8 cellular contexts compared by ENCODE assay signal in the genomic region with DNA sequence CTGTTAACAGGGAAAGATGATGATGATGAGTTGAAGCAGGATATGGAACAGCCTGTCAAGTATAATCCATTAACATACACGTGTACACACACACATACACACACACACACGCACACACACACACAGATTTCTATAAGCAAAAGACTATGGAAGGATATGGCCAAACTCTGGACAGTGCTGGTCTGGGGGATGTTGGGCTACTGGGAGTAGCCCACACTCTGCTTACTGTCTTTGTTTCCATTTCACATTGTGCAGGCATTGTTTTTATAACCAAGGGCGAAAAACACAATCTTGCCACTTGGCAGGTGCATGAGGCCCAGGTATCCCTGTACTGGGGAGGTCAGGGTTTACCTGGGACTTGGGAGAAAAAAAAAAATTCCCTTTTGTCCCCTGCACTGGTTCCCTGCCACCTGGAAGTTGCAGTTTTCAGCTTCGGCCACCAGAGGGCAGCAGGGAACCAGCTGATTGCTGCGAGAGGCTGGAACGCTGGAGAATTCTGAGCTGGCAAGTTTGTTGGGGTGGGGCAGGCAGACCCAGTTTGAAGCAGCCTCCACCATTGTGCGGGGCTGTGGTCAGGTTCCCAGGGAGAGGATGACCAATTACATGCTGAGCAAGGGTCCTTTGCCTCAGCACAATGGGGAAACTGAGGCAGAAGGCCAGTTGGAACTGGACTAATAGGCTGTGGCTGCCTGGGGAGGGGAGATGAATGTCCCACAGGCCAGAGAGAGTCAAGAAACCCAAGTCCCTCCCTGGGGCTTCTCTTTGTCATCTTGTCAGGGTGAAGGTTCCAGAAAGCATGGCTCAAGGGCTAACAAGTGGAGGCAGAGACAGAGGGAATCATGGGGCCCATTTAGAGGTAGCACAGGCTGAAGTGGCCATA. TPM values are rescaled to one million over a fixed set of nuclear protein-coding genes. Genes with fewer than 3 reads are reported as not detected.
A peak's percentile ranks its signal among the peaks of the same experiment; 100 is the strongest.
DNase-seq lines count a peak whose midpoint lies in the region; ATAC-seq and TF ChIP-seq lines count a peak whose summit lies in the region.

No MANE protein-coding gene starts in this region.

- 3 to 5% methylated on average over 6 to 7 of the region's 7 CpGs for WGBS in body of pancreas, 2 donors

- TF ChIP-seq POLR2A in NB4 (IDR thresholded peaks at IDR 0.05; ENCODE audit: extremely low read depth, insufficient read length) (no peak), body of pancreas (IDR thresholded peaks at IDR 0.05) (no peak)

- in situ Hi-C loops in ACHN (cut with HindIII; ENCODE audit: low pct_ligation_motif_present, low pct_unique_long_range_greater_than_20kb, low sequenced_read_pairs): loop anchor here (25.0 kb wide), 1 partner anchor 113 kb away; no protein-coding TSS in a partner anchor

- DNase-seq in ACHN (peak; percentile 71), NB4 (ENCODE audit: low read depth) (peak; percentile 75), UCSD-AML1 (lab: John Stamatoyannopoulos, UW; ENCODE audit: unreplicated experiment) (peak; percentile 67), body of pancreas (peak; percentile 82 to 86 (median 84)), iPS-NIHi11 (ENCODE audit: low spot score) (peak; percentile 92)
- DNase-seq in stimulated activated CD4-positive, alpha-beta T cell treated with anti-CD3 and anti-CD28 coated beads, Interleukin-12 subunit alpha, Interleukin-12 subunit beta, amount 100 ng/mL, for 4 hours: peak; percentile 76

- peaks cover 1% of the 10 kb centered on the region for H3K4me1 ChIP-seq in body of pancreas

- TF ChIP-seq CTCF in NB4 (IDR thresholded peaks at IDR 0.05; ENCODE audit: low read depth, low read length) (peak; percentile 95), body of pancreas (IDR thresholded peaks at IDR 0.05) (peak; percentile 90 to 98 (median 96))

- no peaks in the 10 kb centered on the region for H3K36me3 ChIP-seq in body of pancreas (replicated peaks in 1 of 2; ENCODE audit: insufficient read depth in 1 of 2, low read depth in 2 of 2)

- no peaks in the 10 kb centered on the region for H3K9me3 ChIP-seq in body of pancreas

- H3K4me3 ChIP-seq in NB4 (ENCODE audit: low read depth, low read length) (no peak overlapping the region), body of pancreas (no peak overlapping the region)

- peak; percentile 70 for ATAC-seq in GM18907 (IDR thresholded peaks at IDR 0.05; ENCODE audit: unreplicated experiment)
- ATAC-seq in body of pancreas: peak; percentile 87
- no peak for ATAC-seq in HG03571 (IDR thresholded peaks at IDR 0.05; ENCODE audit: unreplicated experiment)

- H3K27ac ChIP-seq in body of pancreas: no peak overlapping the region

- intact Hi-C loops in body of pancreas (cut with DNase I): loop anchor here (5.0 kb wide), 2 partner anchors 88 to 108 kb away; no protein-coding TSS in a partner anchor

- no peaks in the 10 kb centered on the region for H3K27me3 ChIP-seq in body of pancreas

RNA-seq across cellular contexts. Expression of a gene that starts 27.3 kb away (rescaled TPM):
- total RNA-seq in body of pancreas: 10 to 100 TPM; 19.2 to 67.9 TPM
